Comparison of ENCODE assay signal across 9 cellular contexts in genomic region chrX:154123241-154124219, GRCh38. TPM values are rescaled to one million over a fixed set of nuclear protein-coding genes. Genes with fewer than 3 reads are reported as not detected.
DNase-seq lines count a peak whose midpoint lies in the region; ATAC-seq and TF ChIP-seq lines count a peak whose summit lies in the region.
"Had no signal": no experiment of that assay in that cellular context is flagged by ENCODE, and none has a peak within 500 bp of the region (broad histone marks: within the 10 kb centered on the region; RNA-seq: fewer than 3 reads in every experiment).

No MANE protein-coding gene starts in this region.

- peak overlapping the region; percentile 33 to 79 (median 66) for H3K4me3 Mint-ChIP-seq in CD4-positive, alpha-beta memory T cell
- peak overlapping the region; percentile 43 for H3K4me3 Mint-ChIP-seq in activated CD4-positive, alpha-beta memory T cell treated with anti-CD3 and anti-CD28 coated beads, Interleukin-2, amount 10 ng/mL, durations not matched to agents 7 days and 5 days

- H3K27ac Mint-ChIP-seq in CD4-positive, alpha-beta memory T cell: peak overlapping the region; percentile 19 to 86 (median 73)
- peak overlapping the region; percentile 77 for H3K27ac Mint-ChIP-seq in activated CD4-positive, alpha-beta memory T cell treated with anti-CD3 and anti-CD28 coated beads, Interleukin-2, amount 10 ng/mL, durations not matched to agents 7 days and 5 days

- H3K36me3 ChIP-seq in CD4-positive, alpha-beta memory T cell (ENCODE audit: insufficient read depth, low read length): no peaks in the 10 kb centered on the region
- H3K36me3 ChIP-seq in left lung: no peaks in the 10 kb centered on the region

- H3K4me1 Mint-ChIP-seq in CD4-positive, alpha-beta memory T cell: peaks cover 11 to 46% (median 20%) of the 10 kb centered on the region in 4 donors
- H3K4me1 Mint-ChIP-seq in activated CD4-positive, alpha-beta memory T cell treated with anti-CD3 and anti-CD28 coated beads, Interleukin-2, amount 10 ng/mL, durations not matched to agents 7 days and 5 days: peaks cover 27% of the 10 kb centered on the region

- no peaks in the 10 kb centered on the region for H3K27me3 Mint-ChIP-seq in CD4-positive, alpha-beta memory T cell
- H3K27me3 Mint-ChIP-seq in activated CD4-positive, alpha-beta memory T cell treated with anti-CD3 and anti-CD28 coated beads, Interleukin-2, amount 10 ng/mL, durations not matched to agents 7 days and 5 days: no peaks in the 10 kb centered on the region

- H3K9me3 Mint-ChIP-seq in CD4-positive, alpha-beta memory T cell: peaks cover 0 to 7% (median 4%) of the 10 kb centered on the region in 8 donors
- no peaks in the 10 kb centered on the region for H3K9me3 Mint-ChIP-seq in activated CD4-positive, alpha-beta memory T cell treated with anti-CD3 and anti-CD28 coated beads, Interleukin-2, amount 10 ng/mL, durations not matched to agents 7 days and 5 days

- no peak for TF ChIP-seq CTCF in left lung (IDR thresholded peaks at IDR 0.05)

- intact Hi-C loops in CD4-positive, alpha-beta memory T cell (cut with micrococcal nuclease): no loop called here
- intact Hi-C loops in left lung (cut with DNase I): no loop called here

- peak; percentile 69 for ATAC-seq in left lung

- no peaks in the 10 kb centered on the region for H3K9me3 ChIP-seq in CD4-positive, alpha-beta memory T cell (ENCODE audit: control insufficient read depth in 1 of 2, low read length in 2 of 2)
- H3K9me3 ChIP-seq in left lung: no peaks in the 10 kb centered on the region

- DNase-seq in CD4-positive, alpha-beta memory T cell: peak; percentile 48 to 64 (median 58)
- DNase-seq in Kasumi-1 (lab: John Stamatoyannopoulos, UW) (peak; percentile 4 to 7), left lung (peak; percentile 57 to 80), NCI-H2196 treated with DMSO at 0.1 percent for 48 hours (lab: John Stamatoyannopoulos, UW; ENCODE audit: unreplicated experiment) (no peak), hippocampal formation (lab: John Stamatoyannopoulos, UW) (no peak), SHP77 treated with DMSO at 0.1 percent for 48 hours (lab: John Stamatoyannopoulos, UW) (no peak), NCI-H2196 (lab: John Stamatoyannopoulos, UW; ENCODE audit: unreplicated experiment) (no peak)
- peak; percentile 65 for DNase-seq in activated CD4-positive, alpha-beta memory T cell treated with anti-CD3 and anti-CD28 coated beads, Interleukin-2, amount 10 ng/mL, durations not matched to agents 7 days and 5 days

- H3K27ac ChIP-seq in CD4-positive, alpha-beta memory T cell (ENCODE audit: low read depth, low read length): no peak overlapping the region
- H3K27ac ChIP-seq in left lung: peak overlapping the region in 1 of 2 donors; percentile 53

- CTCF ChIA-PET in CD4-positive, alpha-beta memory T cell (lab: Charles Lee; ENCODE audit: partially characterized antibody): interaction anchor here (0.9 to 4.5 kb wide), 5 partner anchors 12 to 185 kb away, joined by 3 to 31 read pairs (median 4); no protein-coding TSS in a partner anchor
- CTCF ChIA-PET in activated CD4-positive, alpha-beta memory T cell treated with anti-CD3 and anti-CD28 coated beads, Interleukin-2, amount 10 ng/mL, durations not matched to agents 7 days and 5 days (lab: Charles Lee): interaction anchor here (0.6 to 2.1 kb wide), 5 partner anchors 9 to 185 kb away, joined by 3 to 9 read pairs (median 3); no protein-coding TSS in a partner anchor

- peaks cover 37% of the 10 kb centered on the region for H3K4me1 ChIP-seq in CD4-positive, alpha-beta memory T cell (ENCODE audit: insufficient read depth, low read length)
- H3K4me1 ChIP-seq in left lung: peaks cover 0 to 16% of the 10 kb centered on the region in 2 donors

- peaks cover 0 to 6% of the 10 kb centered on the region in 2 donors for H3K36me3 Mint-ChIP-seq in CD4-positive, alpha-beta memory T cell
- H3K36me3 Mint-ChIP-seq in activated CD4-positive, alpha-beta memory T cell treated with anti-CD3 and anti-CD28 coated beads, Interleukin-2, amount 10 ng/mL, durations not matched to agents 7 days and 5 days (ENCODE audit: low read depth): no peaks in the 10 kb centered on the region

- POLR2A ChIA-PET in CD4-positive, alpha-beta memory T cell (lab: Charles Lee; ENCODE audit: partially characterized antibody): interaction anchor here (0.5 to 6.7 kb wide), 13 partner anchors 9 to 185 kb away, joined by 3 to 50 read pairs (median 4); partner anchors contain the start of genes MECP2 and TMEM187
- POLR2A ChIA-PET in activated CD4-positive, alpha-beta memory T cell treated with anti-CD3 and anti-CD28 coated beads, Interleukin-2, amount 10 ng/mL, durations not matched to agents 7 days and 5 days (lab: Charles Lee): interaction anchor here (0.6 to 3.9 kb wide), 6 partner anchors 12 to 275 kb away, joined by 3 to 17 read pairs (median 4); partner anchors contain the start of gene MECP2

- no peak overlapping the region for H3K4me3 ChIP-seq in CD4-positive, alpha-beta memory T cell (ENCODE audit: low read length in 2 of 2)
- no peak overlapping the region for H3K4me3 ChIP-seq in left lung

- no peaks in the 10 kb centered on the region for H3K27me3 ChIP-seq in CD4-positive, alpha-beta memory T cell (ENCODE audit: insufficient read depth, low read length)
- H3K27me3 ChIP-seq in left lung: no peaks in the 10 kb centered on the region

RNA-seq across cellular contexts. Expression of gene OPN1LW, which starts 20.5 kb away (rescaled TPM):
- not detected for total RNA-seq in CD4-positive, alpha-beta memory T cell
- not detected for polyA plus RNA-seq in CD4-positive, alpha-beta memory T cell
- not detected for total RNA-seq in activated CD4-positive, alpha-beta memory T cell treated with anti-CD3 and anti-CD28 coated beads, Interleukin-2, amount 10 ng/mL, durations not matched to agents 7 days and 5 days
- total RNA-seq in left lung: not detected
- total RNA-seq: HT1080 had no signal

RNA-seq across cellular contexts. Expression of gene MECP2, which starts 26.0 kb away (rescaled TPM):
- 100 to 1,000 TPM; 103 to 108 TPM for total RNA-seq in CD4-positive, alpha-beta memory T cell
- 10 to 100 TPM in 1 of 2 donors, 1 to 10 TPM in 1; 9.5 to 26.5 TPM for polyA plus RNA-seq in CD4-positive, alpha-beta memory T cell
- total RNA-seq in activated CD4-positive, alpha-beta memory T cell treated with anti-CD3 and anti-CD28 coated beads, Interleukin-2, amount 10 ng/mL, durations not matched to agents 7 days and 5 days: 10 to 100 TPM; 80.7 to 83.0 TPM
- 10 to 100 TPM; 36.2 to 47.1 TPM for total RNA-seq in left lung

RNA-seq across cellular contexts. Expression of gene OPN1MW, which starts 58.9 kb away (rescaled TPM):
- not detected for total RNA-seq in CD4-positive, alpha-beta memory T cell
- not detected for polyA plus RNA-seq in CD4-positive, alpha-beta memory T cell
- not detected for total RNA-seq in activated CD4-positive, alpha-beta memory T cell treated with anti-CD3 and anti-CD28 coated beads, Interleukin-2, amount 10 ng/mL, durations not matched to agents 7 days and 5 days
- total RNA-seq in left lung: not detected
- total RNA-seq: HT1080 had no signal

Comparison
In these comparisons a context has a peak if more than half of its experiments do, and no peak if none do; other contexts are left out.
1. DNase-seq: peak in CD4-positive, alpha-beta memory T cell (5 of 5), Kasumi-1 (2 of 2), activated CD4-positive, alpha-beta memory T cell treated with anti-CD3 and anti-CD28 coated beads, Interleukin-2, amount 10 ng/mL, durations not matched to agents 7 days and 5 days (single experiment) and left lung (2 of 2); none in NCI-H2196 treated with DMSO at 0.1 percent for 48 hours (single experiment), hippocampal formation (0 of 2), SHP77 treated with DMSO at 0.1 percent for 48 hours (single experiment) and NCI-H2196 (single experiment).